ENCODE assay signal across 8 cellular contexts in the genomic region with DNA sequence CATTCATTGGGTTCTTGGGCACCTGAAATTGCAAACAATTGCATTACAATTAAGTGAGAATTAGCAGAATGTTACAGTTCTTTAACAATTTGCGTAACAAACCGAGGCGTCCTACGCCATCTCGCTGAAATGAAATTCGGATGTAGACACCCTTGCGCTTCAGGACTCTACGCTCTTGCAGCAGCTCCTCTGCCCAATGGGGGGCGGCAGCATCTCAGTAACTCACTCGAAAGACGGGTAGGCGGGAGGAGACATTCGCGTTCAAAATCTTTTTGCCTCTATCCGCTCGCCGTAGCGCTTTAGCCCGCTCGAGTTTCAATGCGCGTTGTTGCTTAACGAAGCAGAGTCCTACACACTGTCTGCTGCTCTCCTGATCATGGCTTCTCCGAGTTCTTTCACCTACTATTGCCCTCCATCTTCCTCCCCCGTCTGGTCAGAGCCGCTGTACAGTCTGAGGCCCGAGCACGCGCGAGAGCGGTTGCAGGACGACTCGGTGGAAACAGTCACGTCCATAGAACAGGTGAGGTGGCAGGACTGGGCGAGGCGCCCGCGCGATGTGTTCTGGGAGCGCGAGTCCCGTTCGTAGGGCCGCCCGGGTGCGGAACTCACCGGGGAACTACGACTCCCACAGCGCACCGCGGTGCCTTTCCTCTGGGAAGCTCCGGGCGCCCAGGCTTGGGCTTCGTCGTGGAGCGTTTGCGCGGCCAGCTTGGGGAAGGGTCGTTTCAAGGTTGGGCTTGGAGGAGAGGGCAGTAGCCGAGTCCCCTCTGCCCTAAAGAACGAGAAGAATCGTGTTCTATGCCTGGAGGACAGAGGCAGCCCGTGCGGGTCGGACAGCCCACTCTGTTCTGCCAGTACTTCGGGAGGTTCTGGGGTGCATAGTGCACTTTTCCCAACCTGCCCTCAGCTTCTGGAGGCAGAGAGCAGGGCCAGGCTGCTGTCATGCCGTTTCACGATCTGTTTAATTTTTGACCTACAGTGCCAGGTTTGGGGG. TPM values are rescaled to one million over a fixed set of nuclear protein-coding genes. Genes with fewer than 3 reads are reported as not detected.
DNase-seq lines count a peak whose midpoint lies in the region; ATAC-seq and TF ChIP-seq lines count a peak whose summit lies in the region.

A gene with protein sequence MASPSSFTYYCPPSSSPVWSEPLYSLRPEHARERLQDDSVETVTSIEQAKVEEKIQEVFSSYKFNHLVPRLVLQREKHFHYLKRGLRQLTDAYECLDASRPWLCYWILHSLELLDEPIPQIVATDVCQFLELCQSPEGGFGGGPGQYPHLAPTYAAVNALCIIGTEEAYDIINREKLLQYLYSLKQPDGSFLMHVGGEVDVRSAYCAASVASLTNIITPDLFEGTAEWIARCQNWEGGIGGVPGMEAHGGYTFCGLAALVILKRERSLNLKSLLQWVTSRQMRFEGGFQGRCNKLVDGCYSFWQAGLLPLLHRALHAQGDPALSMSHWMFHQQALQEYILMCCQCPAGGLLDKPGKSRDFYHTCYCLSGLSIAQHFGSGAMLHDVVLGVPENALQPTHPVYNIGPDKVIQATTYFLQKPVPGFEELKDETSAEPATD (plus strand): TSS at position 318 of the 994 bp plus-strand sequence. CDS start 59 bp downstream, at position 377.

- no peaks in the 10 kb centered on the region for H3K27me3 ChIP-seq in muscle layer of colon (ENCODE audit: control insufficient read depth in 1 of 2, insufficient read depth in 2 of 2, low read length in 2 of 2)

- H3K27me3 Mint-ChIP-seq in activated T-cell treated with anti-CD3 and anti-CD28 coated beads, Interleukin-2, amount 50 U/mL, for 4 hours (ENCODE audit: low read depth): peaks cover 6% of the 10 kb centered on the region

- H3K9me3 Mint-ChIP-seq in activated T-cell treated with anti-CD3 and anti-CD28 coated beads, Interleukin-2, amount 50 U/mL, for 4 hours: no peaks in the 10 kb centered on the region

- peaks cover 1% of the 10 kb centered on the region for H3K36me3 Mint-ChIP-seq in activated T-cell treated with anti-CD3 and anti-CD28 coated beads, Interleukin-2, amount 50 U/mL, for 4 hours (ENCODE audit: insufficient read depth)

- ATAC-seq in GM21723 (IDR thresholded peaks at IDR 0.05; ENCODE audit: unreplicated experiment) (peak; percentile 92), esophagus mucosa (peak; percentile 97)
- peak; percentile 99 for ATAC-seq in activated T-cell treated with anti-CD3 and anti-CD28 coated beads, Interleukin-2, amount 50 U/mL, for 4 hours

- peak; percentile 100 for DNase-seq in DMS79 treated with DMSO at 0.1 percent for 48 hours (lab: John Stamatoyannopoulos, UW)
- DNase-seq in KG1 (lab: John Stamatoyannopoulos, UW): peak; percentile 98
- peak; percentile 83 for DNase-seq in activated T-cell treated with anti-CD3 and anti-CD28 coated beads, Interleukin-2, amount 50 U/mL, for 4 hours
- peak; percentile 78 for DNase-seq in stimulated activated CD8-positive, alpha-beta memory T cell treated with anti-CD3 and anti-CD28 coated beads, Interleukin-7, amount 100 ng/mL, for 24 hours (ENCODE audit: low read depth)

- H3K4me3 Mint-ChIP-seq in activated T-cell treated with anti-CD3 and anti-CD28 coated beads, Interleukin-2, amount 50 U/mL, for 4 hours: peak within 1 kb of the TSS; percentile 89

- H3K36me3 ChIP-seq in muscle layer of colon (ENCODE audit: insufficient read depth, low read length): no peaks in the 10 kb centered on the region

- H3K9me3 ChIP-seq in muscle layer of colon (ENCODE audit: low read length): no peaks in the 10 kb centered on the region

- H3K9ac ChIP-seq in muscle layer of colon (ENCODE audit: low read length): peak within 1 kb of the TSS; percentile 47

- peak within 1 kb of the TSS; percentile 88 for H3K27ac ChIP-seq in muscle layer of colon (ENCODE audit: low read depth, low read length)

- H3K4me3 ChIP-seq in muscle layer of colon (ENCODE audit: low read depth in 1 of 2, low read length in 2 of 2): peak within 1 kb of the TSS; percentile 55 to 77

- H3K4me1 Mint-ChIP-seq in activated T-cell treated with anti-CD3 and anti-CD28 coated beads, Interleukin-2, amount 50 U/mL, for 4 hours (ENCODE audit: low read depth): peaks cover 37% of the 10 kb centered on the region

- H3K4me1 ChIP-seq in muscle layer of colon (ENCODE audit: insufficient read depth, low read length): peaks cover 18% of the 10 kb centered on the region

TF ChIP-seq in PFSK-1, 5 proteins besides CTCF, POLR2A, EP300 and RAD21:
- TF ChIP-seq TAF1 (IDR thresholded peaks at IDR 0.05; ENCODE audit: borderline replicate concordance, insufficient read depth, low read length) (peak; percentile 42; the same call in 1 of the 2 replicates), FOXP2 (optimal IDR thresholded peaks at IDR 0.05; ENCODE audit: borderline replicate concordance, extremely low read depth, extremely low read length, insufficient read depth) (no peak), SIN3A (IDR thresholded peaks at IDR 0.05; ENCODE audit: borderline replicate concordance, insufficient read depth, low read length) (no peak), POLR2AphosphoS5 (IDR thresholded peaks at IDR 0.05; ENCODE audit: low read depth, low read length) (peak; percentile 64)
- TF ChIP-seq, protein P1, sequence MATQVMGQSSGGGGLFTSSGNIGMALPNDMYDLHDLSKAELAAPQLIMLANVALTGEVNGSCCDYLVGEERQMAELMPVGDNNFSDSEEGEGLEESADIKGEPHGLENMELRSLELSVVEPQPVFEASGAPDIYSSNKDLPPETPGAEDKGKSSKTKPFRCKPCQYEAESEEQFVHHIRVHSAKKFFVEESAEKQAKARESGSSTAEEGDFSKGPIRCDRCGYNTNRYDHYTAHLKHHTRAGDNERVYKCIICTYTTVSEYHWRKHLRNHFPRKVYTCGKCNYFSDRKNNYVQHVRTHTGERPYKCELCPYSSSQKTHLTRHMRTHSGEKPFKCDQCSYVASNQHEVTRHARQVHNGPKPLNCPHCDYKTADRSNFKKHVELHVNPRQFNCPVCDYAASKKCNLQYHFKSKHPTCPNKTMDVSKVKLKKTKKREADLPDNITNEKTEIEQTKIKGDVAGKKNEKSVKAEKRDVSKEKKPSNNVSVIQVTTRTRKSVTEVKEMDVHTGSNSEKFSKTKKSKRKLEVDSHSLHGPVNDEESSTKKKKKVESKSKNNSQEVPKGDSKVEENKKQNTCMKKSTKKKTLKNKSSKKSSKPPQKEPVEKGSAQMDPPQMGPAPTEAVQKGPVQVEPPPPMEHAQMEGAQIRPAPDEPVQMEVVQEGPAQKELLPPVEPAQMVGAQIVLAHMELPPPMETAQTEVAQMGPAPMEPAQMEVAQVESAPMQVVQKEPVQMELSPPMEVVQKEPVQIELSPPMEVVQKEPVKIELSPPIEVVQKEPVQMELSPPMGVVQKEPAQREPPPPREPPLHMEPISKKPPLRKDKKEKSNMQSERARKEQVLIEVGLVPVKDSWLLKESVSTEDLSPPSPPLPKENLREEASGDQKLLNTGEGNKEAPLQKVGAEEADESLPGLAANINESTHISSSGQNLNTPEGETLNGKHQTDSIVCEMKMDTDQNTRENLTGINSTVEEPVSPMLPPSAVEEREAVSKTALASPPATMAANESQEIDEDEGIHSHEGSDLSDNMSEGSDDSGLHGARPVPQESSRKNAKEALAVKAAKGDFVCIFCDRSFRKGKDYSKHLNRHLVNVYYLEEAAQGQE (IDR thresholded peaks at IDR 0.05; ENCODE audit: insufficient read depth in 1 of 2, low read depth in 2 of 2, low read length in 2 of 2): no peak

RNA-seq across cellular contexts. Expression of the gene that starts here (rescaled TPM):
- polyA plus RNA-seq in PFSK-1 (2012; ENCODE audit: insufficient read length, low read depth): 6.9 TPM
- 10 to 100 TPM in 2 of 3 donors, 1 to 10 TPM in 1; 9.4 to 11.7 (median 10.9) TPM for total RNA-seq in activated T-cell treated with anti-CD3 and anti-CD28 coated beads, Interleukin-2, amount 50 U/mL, for 4 hours
- 22.6 TPM for total RNA-seq in esophagus mucosa

Comparison
In these comparisons a context has a peak if more than half of its experiments do, and no peak if none do; other contexts are left out.
1. Peak in every context shown above with its lines: DNase-seq, ATAC-seq, H3K4me3 ChIP-seq and H3K27ac ChIP-seq.